In the genomic region with DNA sequence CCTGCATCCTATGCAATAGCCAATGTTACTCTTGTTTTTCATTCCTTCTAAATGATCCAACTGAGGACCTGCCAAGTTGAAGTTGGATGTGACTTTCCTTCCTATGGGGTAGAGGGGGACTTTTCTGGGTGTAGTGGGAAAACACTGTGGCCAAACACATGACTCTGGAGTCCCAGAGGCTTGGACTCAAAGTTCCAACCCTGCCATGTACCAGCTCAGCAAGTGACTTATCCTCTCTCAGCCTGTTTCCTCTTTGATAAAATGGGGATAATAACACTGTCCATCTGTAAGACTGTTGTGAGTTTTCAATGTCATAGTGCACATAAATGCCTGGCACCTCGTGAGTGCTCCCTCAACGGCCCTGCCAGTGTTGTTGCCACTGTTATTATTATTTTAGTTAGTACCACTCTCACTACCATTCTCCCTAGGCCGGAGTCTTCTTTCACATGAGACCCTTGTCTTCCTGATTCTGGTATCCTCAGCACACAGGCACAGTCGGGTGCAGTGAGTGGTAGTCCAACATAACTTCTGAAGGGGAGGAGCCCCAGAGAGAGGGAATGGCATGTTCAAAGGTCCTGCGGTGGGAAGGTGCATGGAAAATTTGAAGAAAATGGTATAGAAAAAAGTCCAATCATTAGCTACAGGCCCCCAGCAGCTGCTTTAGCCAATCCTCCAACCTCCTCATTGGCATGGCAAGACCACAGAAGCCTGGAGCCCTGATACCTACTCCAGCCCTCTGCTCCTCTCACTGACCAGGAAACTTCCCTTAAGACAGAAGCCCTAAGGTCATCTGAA, we compare ENCODE assay signal across 11 cellular contexts.
DNase-seq lines count a peak whose midpoint lies in the region; ATAC-seq lines count a peak whose summit lies in the region.
"Had no signal": no experiment of that assay in that cellular context is flagged by ENCODE, and none has a peak within 500 bp of the region (broad histone marks: within the 10 kb centered on the region; RNA-seq: fewer than 3 reads in every experiment).

No MANE protein-coding gene starts in this region.

- peak overlapping the region; percentile 19 for H3K27ac ChIP-seq in SJSA1
- H3K27ac ChIP-seq in esophagus (ENCODE audit: low read depth in 2 of 2, low read length in 1 of 2): peak overlapping the region; percentile 37 to 53
- peak overlapping the region; percentile 80 for H3K27ac ChIP-seq in skeletal muscle tissue (ENCODE audit: low read depth, low read length)

- H3K4me1 ChIP-seq in SJSA1 (replicated peaks) (peaks cover 23% of the 10 kb centered on the region), esophagus (ENCODE audit: control insufficient read depth in 2 of 2, insufficient read depth in 2 of 2, low read length in 1 of 2) (peaks cover 0 to 10% of the 10 kb centered on the region in 2 donors), skeletal muscle tissue (ENCODE audit: control insufficient read depth in 3 of 3, insufficient read depth in 3 of 3, low read length in 3 of 3) (peaks cover 7 to 28% (median 20%) of the 10 kb centered on the region in 3 donors)

- H3K27me3 ChIP-seq in SJSA1 (replicated peaks) (no peaks in the 10 kb centered on the region), esophagus (ENCODE audit: control insufficient read depth in 1 of 2, insufficient read depth in 2 of 2, low read length in 2 of 2) (no peaks in the 10 kb centered on the region), skeletal muscle tissue (ENCODE audit: control insufficient read depth in 3 of 3, insufficient read depth in 3 of 3, low read length in 3 of 3) (no peaks in the 10 kb centered on the region)

- no peak overlapping the region for H3K9ac ChIP-seq in skeletal muscle tissue (ENCODE audit: low read depth in 1 of 3, low read length in 3 of 3)

- peaks cover 3% of the 10 kb centered on the region for H3K27me3 Mint-ChIP-seq in activated CD8-positive, alpha-beta T cell treated with anti-CD3 and anti-CD28 coated beads, Interleukin-2, amount 10 ng/mL, durations not matched to agents 7 days and 5 days (ENCODE audit: low read depth)
- peaks cover 7% of the 10 kb centered on the region for H3K27me3 Mint-ChIP-seq in activated T-helper 1 cell treated with anti-CD3 and anti-CD28 coated beads, Interleukin-12 subunit alpha, Interleukin-12 subunit beta, Interleukin-2, Interleukin-4 antibody, amounts not matched to agents 30 ng/mL and 10 ng/mL and 1 ng/mL, durations not matched to agents 14 hours and 24 hours and 36 hours (ENCODE audit: insufficient read depth)

- ATAC-seq in GM21723 (IDR thresholded peaks at IDR 0.05; ENCODE audit: unreplicated experiment): peak; percentile 12
- no peak for ATAC-seq in activated CD8-positive, alpha-beta T cell treated with anti-CD3 and anti-CD28 coated beads, Interleukin-2, amount 10 ng/mL, durations not matched to agents 7 days and 5 days
- no peak for ATAC-seq in HG03469 (IDR thresholded peaks at IDR 0.05; ENCODE audit: unreplicated experiment)

- no peak overlapping the region for H3K4me3 ChIP-seq in SJSA1
- H3K4me3 ChIP-seq in esophagus (ENCODE audit: low read depth in 1 of 2, low read length in 2 of 2): no peak overlapping the region
- H3K4me3 ChIP-seq in skeletal muscle tissue (ENCODE audit: low read length in 3 of 3): no peak overlapping the region

- H3K27ac Mint-ChIP-seq in activated CD8-positive, alpha-beta T cell treated with anti-CD3 and anti-CD28 coated beads, Interleukin-2, amount 10 ng/mL, durations not matched to agents 7 days and 5 days: no peak overlapping the region
- H3K27ac Mint-ChIP-seq in activated T-helper 1 cell treated with anti-CD3 and anti-CD28 coated beads, Interleukin-12 subunit alpha, Interleukin-12 subunit beta, Interleukin-2, Interleukin-4 antibody, amounts not matched to agents 30 ng/mL and 10 ng/mL and 1 ng/mL, durations not matched to agents 14 hours and 24 hours and 36 hours: no peak overlapping the region

- H3K36me3 ChIP-seq in SJSA1 (no peaks in the 10 kb centered on the region), esophagus (ENCODE audit: control insufficient read depth in 2 of 2, insufficient read depth in 2 of 2, low read length in 1 of 2) (no peaks in the 10 kb centered on the region), skeletal muscle tissue (ENCODE audit: control insufficient read depth in 3 of 3, insufficient read depth in 3 of 3, low read length in 3 of 3) (no peaks in the 10 kb centered on the region)

- no peak overlapping the region for H3K4me3 Mint-ChIP-seq in activated CD8-positive, alpha-beta T cell treated with anti-CD3 and anti-CD28 coated beads, Interleukin-2, amount 10 ng/mL, durations not matched to agents 7 days and 5 days
- no peak overlapping the region for H3K4me3 Mint-ChIP-seq in activated T-helper 1 cell treated with anti-CD3 and anti-CD28 coated beads, Interleukin-12 subunit alpha, Interleukin-12 subunit beta, Interleukin-2, Interleukin-4 antibody, amounts not matched to agents 30 ng/mL and 10 ng/mL and 1 ng/mL, durations not matched to agents 14 hours and 24 hours and 36 hours

- 92 to 94% methylated on average over 5 of the region's 5 CpGs for WGBS in esophagus, 2 donors

- peaks cover 4% of the 10 kb centered on the region for H3K9me3 Mint-ChIP-seq in activated CD8-positive, alpha-beta T cell treated with anti-CD3 and anti-CD28 coated beads, Interleukin-2, amount 10 ng/mL, durations not matched to agents 7 days and 5 days (ENCODE audit: insufficient read depth)
- peaks cover 3% of the 10 kb centered on the region for H3K9me3 Mint-ChIP-seq in activated T-helper 1 cell treated with anti-CD3 and anti-CD28 coated beads, Interleukin-12 subunit alpha, Interleukin-12 subunit beta, Interleukin-2, Interleukin-4 antibody, amounts not matched to agents 30 ng/mL and 10 ng/mL and 1 ng/mL, durations not matched to agents 14 hours and 24 hours and 36 hours

- H3K9me3 ChIP-seq in SJSA1 (replicated peaks) (0 out of 2 replicates have a peak, but pooled peaks cover 3% of the 10 kb centered on the region), esophagus (ENCODE audit: control insufficient read depth in 2 of 2, insufficient read depth in 1 of 2, low read depth in 1 of 2, low read length in 1 of 2) (no peaks in the 10 kb centered on the region), skeletal muscle tissue (ENCODE audit: control insufficient read depth in 3 of 3, low read length in 3 of 3) (peaks cover 0 to 2% (median 0%) of the 10 kb centered on the region in 3 donors)

- no peak for DNase-seq in SJSA1 (ENCODE audit: low read depth in 1 of 2, low spot score in 2 of 2)
- no peak for DNase-seq in activated CD8-positive, alpha-beta T cell treated with anti-CD3 and anti-CD28 coated beads, Interleukin-2, amount 10 ng/mL, durations not matched to agents 7 days and 5 days
- DNase-seq in activated T-helper 1 cell treated with anti-CD3 and anti-CD28 coated beads, Interleukin-12 subunit alpha, Interleukin-12 subunit beta, Interleukin-2, Interleukin-4 antibody, amounts not matched to agents 30 ng/mL and 10 ng/mL and 1 ng/mL, durations not matched to agents 14 hours and 24 hours and 36 hours (ENCODE audit: low spot score): no peak
- DNase-seq: activated CD4-positive, alpha-beta T cell treated with anti-CD3 and anti-CD28 coated beads, Interleukin-2, amount 10 ng/mL, durations not matched to agents 24 days and 14 days; activated naive CD4-positive, alpha-beta T cell; cerebellar nuclear complex; NCI-H2171 treated with DMSO at 0.1 percent for 48 hours had no signal

- peaks cover 14% of the 10 kb centered on the region for H3K4me1 Mint-ChIP-seq in activated CD8-positive, alpha-beta T cell treated with anti-CD3 and anti-CD28 coated beads, Interleukin-2, amount 10 ng/mL, durations not matched to agents 7 days and 5 days (ENCODE audit: low read depth)
- peaks cover 26% of the 10 kb centered on the region for H3K4me1 Mint-ChIP-seq in activated T-helper 1 cell treated with anti-CD3 and anti-CD28 coated beads, Interleukin-12 subunit alpha, Interleukin-12 subunit beta, Interleukin-2, Interleukin-4 antibody, amounts not matched to agents 30 ng/mL and 10 ng/mL and 1 ng/mL, durations not matched to agents 14 hours and 24 hours and 36 hours (ENCODE audit: low read depth)

- intact Hi-C loops in activated T-helper 1 cell treated with anti-CD3 and anti-CD28 coated beads, Interleukin-12 subunit alpha, Interleukin-12 subunit beta, Interleukin-2, Interleukin-4 antibody, amounts not matched to agents 30 ng/mL and 10 ng/mL and 1 ng/mL, durations not matched to agents 14 hours and 24 hours and 36 hours (cut with micrococcal nuclease): loop anchor here (1.0 kb wide), 2 partner anchors 11 to 33 kb away; no protein-coding TSS in a partner anchor

- CTCF ChIA-PET in activated CD8-positive, alpha-beta T cell treated with anti-CD3 and anti-CD28 coated beads, Interleukin-2, amount 10 ng/mL, durations not matched to agents 7 days and 5 days (lab: Charles Lee): no interaction called here

- H3K36me3 Mint-ChIP-seq in activated CD8-positive, alpha-beta T cell treated with anti-CD3 and anti-CD28 coated beads, Interleukin-2, amount 10 ng/mL, durations not matched to agents 7 days and 5 days (ENCODE audit: low read depth): no peaks in the 10 kb centered on the region
- no peaks in the 10 kb centered on the region for H3K36me3 Mint-ChIP-seq in activated T-helper 1 cell treated with anti-CD3 and anti-CD28 coated beads, Interleukin-12 subunit alpha, Interleukin-12 subunit beta, Interleukin-2, Interleukin-4 antibody, amounts not matched to agents 30 ng/mL and 10 ng/mL and 1 ng/mL, durations not matched to agents 14 hours and 24 hours and 36 hours (ENCODE audit: low read depth)

- POLR2A ChIA-PET in activated CD8-positive, alpha-beta T cell treated with anti-CD3 and anti-CD28 coated beads, Interleukin-2, amount 10 ng/mL, durations not matched to agents 7 days and 5 days (lab: Charles Lee): no interaction called here

Comparison
In these comparisons a context has a peak if more than half of its experiments do, and no peak if none do; other contexts are left out.
1. H3K27ac ChIP-seq: peak in every context shown above with its lines; median percentile 80 in skeletal muscle tissue; 45 in esophagus; 19 in SJSA1.